Comparison of ENCODE assay signal across 8 cellular contexts in genomic region chr1:36088577-36089392, GRCh38. TPM values are rescaled to one million over a fixed set of nuclear protein-coding genes. Genes with fewer than 3 reads are reported as not detected.
DNase-seq lines count a peak whose midpoint lies in the region; ATAC-seq and TF ChIP-seq lines count a peak whose summit lies in the region.

TSS of gene ADPRS (plus strand) at chr1:36088892. CDS start at chr1:36088905, 13 bp downstream.

- H3K27ac ChIP-seq in HL-60 (replicated peaks), result peak within 1 kb of the TSS; percentile 77
- peak within 1 kb of the TSS; percentile 95 for H3K27ac ChIP-seq in lower lobe of right lung

- ATAC-seq in GM19455 (IDR thresholded peaks at IDR 0.05; ENCODE audit: unreplicated experiment), result peak; percentile 75
- ATAC-seq in activated CD8-positive, alpha-beta T cell treated with anti-CD3 and anti-CD28 coated beads for 36 hours, result peak; percentile 88
- ATAC-seq in lower lobe of right lung, result peak; percentile 93 to 96

- peak within 1 kb of the TSS; percentile 90 for H3K4me3 Mint-ChIP-seq in activated CD8-positive, alpha-beta T cell treated with anti-CD3 and anti-CD28 coated beads for 36 hours

- no peaks in the 10 kb centered on the region for H3K9me3 ChIP-seq in lower lobe of right lung

- POLR2A ChIA-PET in activated CD8-positive, alpha-beta T cell treated with anti-CD3 and anti-CD28 coated beads for 36 hours (lab: Charles Lee), result interaction anchor here (0.7 to 1.4 kb wide), 4 partner anchors 14 to 158 kb away, joined by 3 read pairs; partner anchors contain the start of gene AGO3

- DNase-seq in CMK (ENCODE audit: low read depth), result peak; percentile 91
- DNase-seq in HL-60 (ENCODE audit: low read depth in 1 of 2, low spot score in 1 of 2), result peak; percentile 90 to 93
- DNase-seq in NCI-H82 treated with DMSO at 0.1 percent for 48 hours (lab: John Stamatoyannopoulos, UW; ENCODE audit: unreplicated experiment), result peak; percentile 74
- DNase-seq in activated CD8-positive, alpha-beta T cell treated with anti-CD3 and anti-CD28 coated beads for 36 hours, result peak; percentile 92
- DNase-seq in ecto neural progenitor cell (ENCODE audit: low spot score), result peak; percentile 94
- peak; percentile 94 for DNase-seq in lower lobe of right lung
- DNase-seq in stimulated activated CD4-positive, alpha-beta T cell treated with anti-CD3 and anti-CD28 coated beads, TNF-alpha, amount 100 ng/mL, for 1 hour (ENCODE audit: low read depth in 3 of 3, low spot score in 1 of 3), result peak; percentile 71 to 88 (median 79)

- H3K4me3 ChIP-seq in HL-60 (replicated peaks; ENCODE audit: insufficient read depth, low read length) (peak within 1 kb of the TSS; percentile 97), lower lobe of right lung (peak within 1 kb of the TSS; percentile 98)

- intact Hi-C loops in activated CD8-positive, alpha-beta T cell treated with anti-CD3 and anti-CD28 coated beads for 36 hours (cut with micrococcal nuclease), result loop anchor here (5.0 kb wide), 1 partner anchor 156 kb away; the partner anchor contains the start of gene AGO3
- intact Hi-C loops in lower lobe of right lung (cut with DNase I), result no loop called here

- H3K4me1 ChIP-seq in lower lobe of right lung, result peaks cover 45% of the 10 kb centered on the region

- H3K27me3 ChIP-seq in HL-60 (ENCODE audit: insufficient read depth, poor library complexity, severe bottlenecking) (no peaks in the 10 kb centered on the region), lower lobe of right lung (ENCODE audit: low read depth) (peaks cover 12% of the 10 kb centered on the region)

- CTCF ChIA-PET in activated CD8-positive, alpha-beta T cell treated with anti-CD3 and anti-CD28 coated beads for 36 hours (lab: Charles Lee), result interaction anchor here (0.6 to 2.6 kb wide), 6 partner anchors 20 to 333 kb away, joined by 3 to 13 read pairs (median 3); partner anchors contain the start of gene TRAPPC3

- peaks cover 21% of the 10 kb centered on the region for H3K36me3 Mint-ChIP-seq in activated CD8-positive, alpha-beta T cell treated with anti-CD3 and anti-CD28 coated beads for 36 hours (ENCODE audit: low read depth)

- H3K27me3 Mint-ChIP-seq in activated CD8-positive, alpha-beta T cell treated with anti-CD3 and anti-CD28 coated beads for 36 hours, result peaks cover 14% of the 10 kb centered on the region

- TF ChIP-seq CTCF in HL-60 (IDR thresholded peaks at IDR 0.05; ENCODE audit: insufficient read depth, low read length) (peak; percentile 97), lower lobe of right lung (IDR thresholded peaks at IDR 0.05) (peak; percentile 99)
- peak; percentile 99 for TF ChIP-seq CTCF in activated CD8-positive, alpha-beta T cell treated with anti-CD3 and anti-CD28 coated beads for 36 hours (IDR thresholded peaks at IDR 0.05)

- no peaks in the 10 kb centered on the region for H3K9me3 Mint-ChIP-seq in activated CD8-positive, alpha-beta T cell treated with anti-CD3 and anti-CD28 coated beads for 36 hours

- H3K4me1 Mint-ChIP-seq in activated CD8-positive, alpha-beta T cell treated with anti-CD3 and anti-CD28 coated beads for 36 hours (ENCODE audit: low read depth), result peaks cover 10% of the 10 kb centered on the region

- H3K36me3 ChIP-seq in lower lobe of right lung, result peaks cover 37% of the 10 kb centered on the region

- peak within 1 kb of the TSS; percentile 89 for H3K27ac Mint-ChIP-seq in activated CD8-positive, alpha-beta T cell treated with anti-CD3 and anti-CD28 coated beads for 36 hours

RNA-seq across cellular contexts. Expression of gene ADPRS, which starts in this region (rescaled TPM):
- total RNA-seq in activated CD8-positive, alpha-beta T cell treated with anti-CD3 and anti-CD28 coated beads for 36 hours, result 10 to 100 TPM; 52.7 to 54.9 TPM
- total RNA-seq in lower lobe of right lung, result 32.4 TPM

Comparison
In these comparisons a context has a peak if more than half of its experiments do, and no peak if none do; other contexts are left out.
1. Peak in every context shown above with its lines: DNase-seq, ATAC-seq, H3K4me3 ChIP-seq and H3K27ac ChIP-seq.